In genomic region chr6:141552463-141552862, GRCh38 we compare ENCODE assay signal across 9 cellular contexts.
DNase-seq lines count a peak whose midpoint lies in the region; ATAC-seq, FAIRE-seq and TF ChIP-seq lines count a peak whose summit lies in the region.
"Had no signal": no experiment of that assay in that cellular context is flagged by ENCODE, and none has a peak within 500 bp of the region (broad histone marks: within the 10 kb centered on the region; RNA-seq: fewer than 3 reads in every experiment).

No MANE protein-coding gene starts in this region.

- H3K36me3 ChIP-seq in adipocyte (ENCODE audit: control insufficient read depth, insufficient read depth, low read length, severe bottlenecking) (no peaks in the 10 kb centered on the region), H7 (replicated peaks; ENCODE audit: control insufficient read depth, insufficient read depth, low read length) (no peaks in the 10 kb centered on the region)

- no peak for TF ChIP-seq POLR2A in H54 (IDR thresholded peaks at IDR 0.05; ENCODE audit: low read depth, low read length)

- peaks cover 15% of the 10 kb centered on the region for H3K9me3 ChIP-seq in adipocyte (ENCODE audit: control insufficient read depth, low read length)

- DNase-seq in H54 (ENCODE audit: insufficient read length, low spot score) (peak; percentile 6), M059J (ENCODE audit: low read depth) (peak; percentile 97), adipocyte (ENCODE audit: low read depth) (peak; percentile 48), sciatic nerve (ENCODE audit: low spot score) (no peak), H7 (no peak)
- no peak for DNase-seq in stimulated activated CD4-positive, alpha-beta T cell treated with anti-CD3 and anti-CD28 coated beads, Interleukin-1b, Interleukin-23, amount 100 ng/mL, for 48 hours
- DNase-seq in stimulated activated CD4-positive, alpha-beta T cell treated with anti-CD3 and anti-CD28 coated beads, Interleukin-4, amount 100 ng/mL, for 1 hour: no peak

- no peak overlapping the region for H3K9ac ChIP-seq in adipocyte (ENCODE audit: low read length)

- intact Hi-C loops in sciatic nerve (cut with DNase I): no loop called here

- FAIRE-seq in H54 (lab: Jason Lieb, UNC): peak; percentile 95
- FAIRE-seq: K562 had no signal

- H3K27me3 ChIP-seq in adipocyte (replicated peaks; ENCODE audit: control insufficient read depth, insufficient read depth, low read length) (no peaks in the 10 kb centered on the region), H7 (ENCODE audit: control insufficient read depth, insufficient read depth, low read length) (no peaks in the 10 kb centered on the region)

- peaks cover 6% of the 10 kb centered on the region for H3K4me1 ChIP-seq in adipocyte (ENCODE audit: control insufficient read depth, insufficient read depth, low read length)

- peak; percentile 66 for ATAC-seq in GM18499 (IDR thresholded peaks at IDR 0.05; ENCODE audit: insufficient read depth, unreplicated experiment)
- peak; percentile 56 for ATAC-seq in sciatic nerve
- ATAC-seq: K562 had no signal

- H3K4me3 ChIP-seq in adipocyte (ENCODE audit: low read length) (no peak overlapping the region), H7 (ENCODE audit: insufficient read depth, low read depth, low read length) (no peak overlapping the region)
- H3K4me3 ChIP-seq: K562 had no signal

Comparison
In these comparisons a context has a peak if more than half of its experiments do, and no peak if none do; other contexts are left out.
1. DNase-seq: peak in H54 (single experiment), M059J (single experiment) and adipocyte (single experiment); none in sciatic nerve (single experiment), H7 (single experiment), stimulated activated CD4-positive, alpha-beta T cell treated with anti-CD3 and anti-CD28 coated beads, Interleukin-1b, Interleukin-23, amount 100 ng/mL, for 48 hours (single experiment) and stimulated activated CD4-positive, alpha-beta T cell treated with anti-CD3 and anti-CD28 coated beads, Interleukin-4, amount 100 ng/mL, for 1 hour (single experiment).